21 cellular contexts compared by ENCODE assay signal in genomic region chr10:73467210-73467609, GRCh38.
"Had no signal": no experiment of that assay in that cellular context is flagged by ENCODE, and none has a peak within 500 bp of the region (broad histone marks: within the 10 kb centered on the region; RNA-seq: fewer than 3 reads in every experiment).

No MANE protein-coding gene starts in this region.

- H3K4me3 ChIP-seq: hepatocyte, pancreas, suprapubic skin had no signal

- H2AFZ ChIP-seq: hepatocyte had no signal

- H3K9me3 ChIP-seq: pancreas, suprapubic skin had no signal

- H3K4me1 ChIP-seq: pancreas had no signal

- H3K79me2 ChIP-seq: hepatocyte had no signal

- H3K27me3 Mint-ChIP-seq: activated naive CD4-positive, alpha-beta T cell treated with anti-CD3 and anti-CD28 coated beads, Interleukin-2, amount 50 U/mL, for 24 hours; naive B cell; stimulated activated naive CD8-positive, alpha-beta T cell treated with anti-CD3 and anti-CD28 coated beads, Interleukin-15, Interleukin-2, amounts not matched to agents 100 ng/mL and 50 ng/mL, for 24 hours had no signal

- ATAC-seq: activated T-cell treated with anti-CD3 and anti-CD28 coated beads, Interleukin-2, amount 50 U/mL, for 4 hours; esophagus mucosa; left lobe of liver; pancreas had no signal

- H3K27ac ChIP-seq: hepatocyte, pancreas, suprapubic skin, VCaP had no signal

- H3K4me1 Mint-ChIP-seq: activated naive CD4-positive, alpha-beta T cell treated with anti-CD3 and anti-CD28 coated beads, Interleukin-2, amount 50 U/mL, for 24 hours had no signal

- H3K27ac Mint-ChIP-seq: activated naive CD4-positive, alpha-beta T cell treated with anti-CD3 and anti-CD28 coated beads, Interleukin-2, amount 50 U/mL, for 24 hours; stimulated activated naive CD8-positive, alpha-beta T cell treated with anti-CD3 and anti-CD28 coated beads, Interleukin-15, Interleukin-2, amounts not matched to agents 100 ng/mL and 50 ng/mL, for 24 hours had no signal

- H3K4me3 Mint-ChIP-seq: activated naive CD4-positive, alpha-beta T cell treated with anti-CD3 and anti-CD28 coated beads, Interleukin-2, amount 50 U/mL, for 24 hours; activated T-cell treated with anti-CD3 and anti-CD28 coated beads, Interleukin-2, amount 50 U/mL, for 4 hours; naive B cell; stimulated activated naive CD8-positive, alpha-beta T cell treated with anti-CD3 and anti-CD28 coated beads, Interleukin-15, Interleukin-2, amounts not matched to agents 100 ng/mL and 50 ng/mL, for 24 hours had no signal

- H3K4me2 ChIP-seq: hepatocyte had no signal

- DNase-seq: activated CD4-positive, alpha-beta T cell treated with anti-CD3 and anti-CD28 coated beads for 1 hour; activated CD4-positive, alpha-beta T cell treated with anti-CD3 and anti-CD28 coated beads, Interleukin-2, amount 50 U/mL, for 4 hours; activated effector memory CD4-positive, alpha-beta T cell treated with anti-CD3 and anti-CD28 coated beads, Interleukin-2, amount 50 U/mL, for 16 hours; activated T-cell treated with anti-CD3 and anti-CD28 coated beads, Interleukin-2, amount 50 U/mL, for 4 hours; amniotic stem cell; midbrain; naive B cell; pancreas; retina; small intestine; stimulated activated CD4-positive, alpha-beta T cell treated with anti-CD3 and anti-CD28 coated beads, Interleukin-4, amount 100 ng/mL, for 4 hours; stimulated activated CD8-positive, alpha-beta memory T cell treated with anti-CD3 and anti-CD28 coated beads, Interleukin-4, amount 100 ng/mL, for 48 hours; T-helper 1 cell; trophoblast cell had no signal

- H3K27me3 ChIP-seq: hepatocyte, pancreas, suprapubic skin had no signal

- H3K9me3 Mint-ChIP-seq: activated naive CD4-positive, alpha-beta T cell treated with anti-CD3 and anti-CD28 coated beads, Interleukin-2, amount 50 U/mL, for 24 hours; activated T-cell treated with anti-CD3 and anti-CD28 coated beads, Interleukin-2, amount 50 U/mL, for 4 hours; naive B cell; stimulated activated naive CD8-positive, alpha-beta T cell treated with anti-CD3 and anti-CD28 coated beads, Interleukin-15, Interleukin-2, amounts not matched to agents 100 ng/mL and 50 ng/mL, for 24 hours had no signal
